17 cellular contexts compared by ENCODE assay signal in genomic region chr5:41338276-41338675, GRCh38.
"Had no signal": no experiment of that assay in that cellular context is flagged by ENCODE, and none has a peak within 500 bp of the region (broad histone marks: within the 10 kb centered on the region; RNA-seq: fewer than 3 reads in every experiment).

No MANE protein-coding gene starts in this region.

- H3K27me3 ChIP-seq: brain microvascular endothelial cell, sigmoid colon, stomach had no signal

- H3K27ac Mint-ChIP-seq: activated CD4-positive, alpha-beta T cell treated with anti-CD3 and anti-CD28 coated beads, Interleukin-2, amount 10 ng/mL, durations not matched to agents 24 days and 14 days; activated T-helper 1 cell treated with anti-CD3 and anti-CD28 coated beads, Interleukin-12 subunit alpha, Interleukin-12 subunit beta, Interleukin-2, Interleukin-4 antibody, amounts not matched to agents 30 ng/mL and 10 ng/mL and 1 ng/mL, durations not matched to agents 14 hours and 24 hours and 36 hours; effector memory CD8-positive, alpha-beta T cell had no signal

- H3K4me3 Mint-ChIP-seq: activated CD4-positive, alpha-beta T cell treated with anti-CD3 and anti-CD28 coated beads, Interleukin-2, amount 10 ng/mL, durations not matched to agents 24 days and 14 days; activated T-helper 1 cell treated with anti-CD3 and anti-CD28 coated beads, Interleukin-12 subunit alpha, Interleukin-12 subunit beta, Interleukin-2, Interleukin-4 antibody, amounts not matched to agents 30 ng/mL and 10 ng/mL and 1 ng/mL, durations not matched to agents 14 hours and 24 hours and 36 hours; effector memory CD8-positive, alpha-beta T cell; neural crest cell had no signal

- H3K4me1 ChIP-seq: psoas muscle had no signal

- H3K36me3 ChIP-seq: brain microvascular endothelial cell, lower lobe of right lung, sigmoid colon, stomach had no signal

- H3K4me3 ChIP-seq: lower lobe of right lung, psoas muscle, sigmoid colon, SK-N-MC, stomach had no signal

- H3K27ac ChIP-seq: brain microvascular endothelial cell, lower lobe of right lung, psoas muscle, sigmoid colon, SK-N-MC, stomach had no signal

- H3K9me3 Mint-ChIP-seq: activated CD4-positive, alpha-beta T cell treated with anti-CD3 and anti-CD28 coated beads, Interleukin-2, amount 10 ng/mL, durations not matched to agents 24 days and 14 days; activated T-helper 1 cell treated with anti-CD3 and anti-CD28 coated beads, Interleukin-12 subunit alpha, Interleukin-12 subunit beta, Interleukin-2, Interleukin-4 antibody, amounts not matched to agents 30 ng/mL and 10 ng/mL and 1 ng/mL, durations not matched to agents 14 hours and 24 hours and 36 hours; effector memory CD8-positive, alpha-beta T cell had no signal

- ATAC-seq: effector memory CD8-positive, alpha-beta T cell; lower lobe of right lung; psoas muscle had no signal

- H3K4me1 Mint-ChIP-seq: activated CD4-positive, alpha-beta T cell treated with anti-CD3 and anti-CD28 coated beads, Interleukin-2, amount 10 ng/mL, durations not matched to agents 24 days and 14 days had no signal

- H3K27me3 Mint-ChIP-seq: activated CD4-positive, alpha-beta T cell treated with anti-CD3 and anti-CD28 coated beads, Interleukin-2, amount 10 ng/mL, durations not matched to agents 24 days and 14 days; effector memory CD8-positive, alpha-beta T cell had no signal

- H3K9me3 ChIP-seq: lower lobe of right lung, psoas muscle, sigmoid colon, stomach had no signal

- DNase-seq: activated CD4-positive, alpha-beta T cell treated with anti-CD3 and anti-CD28 coated beads, Interleukin-2, amount 10 ng/mL, durations not matched to agents 24 days and 14 days; activated CD4-positive, CD25-positive, alpha-beta regulatory T cell; activated CD8-positive, alpha-beta memory T cell treated with anti-CD3 and anti-CD28 coated beads, Interleukin-2, amount 50 U/mL, for 48 hours; activated naive CD4-positive, alpha-beta T cell; brain microvascular endothelial cell; dermis blood vessel endothelial cell; effector memory CD8-positive, alpha-beta T cell; hypothalamus; lower lobe of right lung; psoas muscle; sigmoid colon; stimulated activated CD4-positive, alpha-beta T cell treated with anti-CD3 and anti-CD28 coated beads, Interleukin-1b, Interleukin-23, amount 100 ng/mL, for 48 hours; stomach; T-helper 1 cell had no signal
